28 cellular contexts compared by ENCODE assay signal in genomic region chr13:65615506-65615905, GRCh38.
"Had no signal": no experiment of that assay in that cellular context is flagged by ENCODE, and none has a peak within 500 bp of the region (broad histone marks: within the 10 kb centered on the region; RNA-seq: fewer than 3 reads in every experiment).

No MANE protein-coding gene starts in this region.

- H3K4me3 ChIP-seq: colonic mucosa, coronary artery, dorsolateral prefrontal cortex, esophagus muscularis mucosa, esophagus squamous epithelium, gastrocnemius medialis, gastroesophageal sphincter, heart left ventricle, heart right ventricle had no signal

- FAIRE-seq: colon, endometrium, endothelial cell of umbilical vein, frontal cortex had no signal

- ATAC-seq: effector memory CD8-positive, alpha-beta T cell; esophagus mucosa; foreskin keratinocyte; gastrocnemius medialis; gastroesophageal sphincter; heart left ventricle; heart right ventricle had no signal

- H3K27ac ChIP-seq: colonic mucosa, coronary artery, dorsolateral prefrontal cortex, epithelial cell of prostate, esophagus muscularis mucosa, esophagus squamous epithelium, foreskin keratinocyte, gastrocnemius medialis, gastroesophageal sphincter, heart left ventricle, heart right ventricle had no signal

- DNase-seq: colonic mucosa; cortex of kidney; dermis blood vessel endothelial cell; dorsolateral prefrontal cortex; effector CD4-positive, alpha-beta T cell; effector CD8-positive, alpha-beta T cell; effector memory CD4-positive, alpha-beta T cell; effector memory CD8-positive, alpha-beta T cell; endodermal cell; erythroblast; esophagus squamous epithelium; foreskin fibroblast; foreskin keratinocyte; foreskin melanocyte; gastrocnemius medialis; glutamatergic neuron; head of caudate nucleus; heart left ventricle; heart right ventricle had no signal

- H3K27me3 ChIP-seq: colonic mucosa, dorsolateral prefrontal cortex, esophagus muscularis mucosa, esophagus squamous epithelium, foreskin keratinocyte, gastrocnemius medialis, gastroesophageal sphincter, heart left ventricle, heart right ventricle had no signal

- H3K9me3 ChIP-seq: colonic mucosa, esophagus muscularis mucosa, gastrocnemius medialis, gastroesophageal sphincter, heart left ventricle had no signal

- H3K4me1 ChIP-seq: colonic mucosa, esophagus muscularis mucosa, esophagus squamous epithelium, foreskin keratinocyte, gastrocnemius medialis, gastroesophageal sphincter, heart left ventricle, heart right ventricle had no signal

- H3K36me3 ChIP-seq: colonic mucosa, esophagus muscularis mucosa, esophagus squamous epithelium, gastrocnemius medialis, gastroesophageal sphincter, heart left ventricle, heart right ventricle had no signal
